Comparison of ENCODE assay signal across 8 cellular contexts in genomic region chr18:9117980-9118841, GRCh38. TPM values are rescaled to one million over a fixed set of nuclear protein-coding genes. Genes with fewer than 3 reads are reported as not detected.
DNase-seq lines count a peak whose midpoint lies in the region; ATAC-seq and TF ChIP-seq lines count a peak whose summit lies in the region.

No MANE protein-coding gene starts in this region.

- H3K36me3 ChIP-seq in CD4-positive, alpha-beta memory T cell (ENCODE audit: insufficient read depth, low read length), result no peaks in the 10 kb centered on the region

- intact Hi-C loops in CD4-positive, alpha-beta memory T cell (cut with micrococcal nuclease), result loop anchor here (1.0 kb wide), 3 partner anchors 15 to 35 kb away; partner anchors contain the start of gene ANKRD12

- peak overlapping the region; percentile 62 to 91 (median 84) for H3K4me3 Mint-ChIP-seq in CD4-positive, alpha-beta memory T cell
- no peak overlapping the region for H3K4me3 Mint-ChIP-seq in chondrocyte (ENCODE audit: unreplicated experiment)
- H3K4me3 Mint-ChIP-seq in naive thymus-derived CD8-positive, alpha-beta T cell, result peak overlapping the region; percentile 38 to 98 (median 76)

- H3K27ac Mint-ChIP-seq in CD4-positive, alpha-beta memory T cell, result peak overlapping the region; percentile 96 to 100 (median 98)
- H3K27ac Mint-ChIP-seq in chondrocyte (ENCODE audit: unreplicated experiment), result peak overlapping the region; percentile 91
- H3K27ac Mint-ChIP-seq in naive thymus-derived CD8-positive, alpha-beta T cell, result peak overlapping the region; percentile 89 to 100 (median 95)

- DNase-seq in CD4-positive, alpha-beta memory T cell, result peak in 4 of 5 donors; percentile 47 to 54 (median 52)
- DNase-seq in NOMO-1 treated with dmso at 0.1 percent for 144 hours (lab: John Stamatoyannopoulos, UW; ENCODE audit: unreplicated experiment), result peak; percentile 58
- DNase-seq in chondrocyte (ENCODE audit: low spot score), result no peak
- peak in 3 of 10 donors; percentile 31 to 44 (median 32) for DNase-seq in naive thymus-derived CD8-positive, alpha-beta T cell
- DNase-seq in Ammon's horn (ENCODE audit: low spot score), result no peak
- DNase-seq in SK-N-DZ (ENCODE audit: low spot score), result no peak

- H3K4me3 ChIP-seq in CD4-positive, alpha-beta memory T cell (ENCODE audit: low read length in 2 of 2), result peak overlapping the region; percentile 8 to 28

- POLR2A ChIA-PET in CD4-positive, alpha-beta memory T cell (lab: Charles Lee; ENCODE audit: partially characterized antibody), result interaction anchor here (0.5 to 21.8 kb wide), 21 partner anchors 9 to 795 kb away, joined by 3 to 823 read pairs (median 5); partner anchors contain the start of genes ANKRD12, NDUFV2, RAB12 and RALBP1
- POLR2A ChIA-PET in naive thymus-derived CD8-positive, alpha-beta T cell (lab: Charles Lee), result interaction anchor here (0.6 to 12.1 kb wide), 10 partner anchors 9 to 797 kb away, joined by 3 to 214 read pairs (median 6); partner anchors contain the start of genes ANKRD12, NDUFV2 and TWSG1

- CTCF ChIA-PET in CD4-positive, alpha-beta memory T cell (lab: Charles Lee; ENCODE audit: partially characterized antibody), result interaction anchor here (1.0 to 8.7 kb wide), 7 partner anchors 9 to 45 kb away, joined by 4 to 58 read pairs (median 9); partner anchors contain the start of gene ANKRD12

- H3K4me1 Mint-ChIP-seq in CD4-positive, alpha-beta memory T cell, result peaks cover 51 to 86% (median 69%) of the 10 kb centered on the region in 4 donors
- peaks cover 52% of the 10 kb centered on the region for H3K4me1 Mint-ChIP-seq in chondrocyte (ENCODE audit: low read depth)
- H3K4me1 Mint-ChIP-seq in naive thymus-derived CD8-positive, alpha-beta T cell, result peaks cover 26 to 89% (median 67%) of the 10 kb centered on the region in 4 donors

- H3K36me3 Mint-ChIP-seq in CD4-positive, alpha-beta memory T cell, result peaks cover 8 to 45% of the 10 kb centered on the region in 2 donors
- H3K36me3 Mint-ChIP-seq in chondrocyte (ENCODE audit: low read depth), result peaks cover 2% of the 10 kb centered on the region
- peaks cover 0 to 45% (median 5%) of the 10 kb centered on the region in 3 donors for H3K36me3 Mint-ChIP-seq in naive thymus-derived CD8-positive, alpha-beta T cell

- no peak for TF ChIP-seq CTCF in chondrocyte (IDR thresholded peaks at IDR 0.05)

- peak overlapping the region; percentile 80 for H3K27ac ChIP-seq in CD4-positive, alpha-beta memory T cell (ENCODE audit: low read depth, low read length)

- H3K9me3 Mint-ChIP-seq in CD4-positive, alpha-beta memory T cell, result no peaks in the 10 kb centered on the region
- no peaks in the 10 kb centered on the region for H3K9me3 Mint-ChIP-seq in chondrocyte (ENCODE audit: low read depth)
- no peaks in the 10 kb centered on the region for H3K9me3 Mint-ChIP-seq in naive thymus-derived CD8-positive, alpha-beta T cell

- peaks cover 98% of the 10 kb centered on the region for H3K4me1 ChIP-seq in CD4-positive, alpha-beta memory T cell (ENCODE audit: insufficient read depth, low read length)

- H3K9me3 ChIP-seq in CD4-positive, alpha-beta memory T cell (ENCODE audit: control insufficient read depth in 1 of 2, low read length in 2 of 2), result no peaks in the 10 kb centered on the region

- ATAC-seq in naive thymus-derived CD8-positive, alpha-beta T cell, result peak; percentile 57 to 58
- ATAC-seq in GM18502 (IDR thresholded peaks at IDR 0.05; ENCODE audit: poor library complexity, unreplicated experiment) (no peak), HG02870 (IDR thresholded peaks at IDR 0.05; ENCODE audit: unreplicated experiment) (no peak)

- H3K27me3 Mint-ChIP-seq in CD4-positive, alpha-beta memory T cell, result no peaks in the 10 kb centered on the region
- H3K27me3 Mint-ChIP-seq in chondrocyte (ENCODE audit: low read depth), result no peaks in the 10 kb centered on the region
- no peaks in the 10 kb centered on the region for H3K27me3 Mint-ChIP-seq in naive thymus-derived CD8-positive, alpha-beta T cell

- no peaks in the 10 kb centered on the region for H3K27me3 ChIP-seq in CD4-positive, alpha-beta memory T cell (ENCODE audit: insufficient read depth, low read length)

RNA-seq across cellular contexts. Expression of gene NDUFV2, which starts 15.7 kb away (rescaled TPM):
- 100 to 1,000 TPM; 135 TPM for total RNA-seq in CD4-positive, alpha-beta memory T cell
- polyA plus RNA-seq in CD4-positive, alpha-beta memory T cell, result 100 to 1,000 TPM; 213 to 281 TPM
- total RNA-seq in chondrocyte, result 76.1 to 90.5 TPM (median 80.5 TPM) in 3 replicates
- total RNA-seq in naive thymus-derived CD8-positive, alpha-beta T cell, result 100 to 1,000 TPM; 149 to 166 TPM
- 100 to 1,000 TPM; 106 to 155 (median 128) TPM for polyA plus RNA-seq in naive thymus-derived CD8-positive, alpha-beta T cell
- 230 and 256 TPM in 2 replicates for polyA plus RNA-seq in SK-N-DZ (2014; cell fraction: cytosol; rRNA removed)
- 129 and 141 TPM in 2 replicates for polyA plus RNA-seq in SK-N-DZ (2014; cell fraction: nucleus; rRNA removed)

RNA-seq across cellular contexts. Expression of gene ANKRD12, which starts 18.4 kb away (rescaled TPM):
- 100 to 1,000 TPM; 262 to 280 TPM for total RNA-seq in CD4-positive, alpha-beta memory T cell
- 100 to 1,000 TPM in 1 of 2 donors, 10 to 100 TPM in 1; 10.7 to 141 TPM for polyA plus RNA-seq in CD4-positive, alpha-beta memory T cell
- total RNA-seq in chondrocyte, result 33.2 to 39.1 TPM (median 34.0 TPM) in 3 replicates
- total RNA-seq in naive thymus-derived CD8-positive, alpha-beta T cell, result 100 to 1,000 TPM; 198 to 212 TPM
- polyA plus RNA-seq in naive thymus-derived CD8-positive, alpha-beta T cell, result 10 to 100 TPM; 15.7 to 70.4 (median 26.3) TPM
- polyA plus RNA-seq in SK-N-DZ (2014; cell fraction: cytosol; rRNA removed), result 3.0 and 3.4 TPM in 2 replicates
- 7.9 and 11.4 TPM in 2 replicates for polyA plus RNA-seq in SK-N-DZ (2014; cell fraction: nucleus; rRNA removed)

Comparison
In these comparisons a context has a peak if more than half of its experiments do, and no peak if none do; other contexts are left out.
1. DNase-seq: peak in CD4-positive, alpha-beta memory T cell (4 of 5) and NOMO-1 treated with dmso at 0.1 percent for 144 hours (single experiment); none in chondrocyte (single experiment), Ammon's horn (single experiment) and SK-N-DZ (single experiment).
2. ATAC-seq: peak in naive thymus-derived CD8-positive, alpha-beta T cell (2 of 2); none in GM18502 (single experiment) and HG02870 (single experiment).
3. Peak in every context shown above with its lines, with median percentiles within 50 percentile points of each other: H3K27ac Mint-ChIP-seq.